Comparison of ENCODE assay signal across 34 cellular contexts in the genomic region with DNA sequence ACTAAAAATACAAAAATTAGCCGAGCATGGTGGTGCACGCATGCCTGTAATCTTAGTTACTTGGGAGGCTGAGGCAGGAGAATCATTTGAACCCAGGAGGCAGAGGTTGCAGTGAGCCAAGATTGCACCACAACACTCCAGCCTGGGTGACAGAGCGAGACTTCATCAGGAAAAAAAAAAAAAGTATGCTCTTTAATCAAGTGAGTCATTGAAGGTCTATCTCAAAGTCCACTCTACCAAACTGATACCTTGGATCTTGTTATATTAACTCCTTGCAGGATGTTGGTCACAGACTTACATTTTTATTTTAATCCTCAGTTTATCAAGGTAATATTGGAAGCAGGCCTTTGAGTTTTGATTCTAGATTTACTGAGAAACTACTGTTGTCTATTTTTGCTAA.
"Had no signal": no experiment of that assay in that cellular context is flagged by ENCODE, and none has a peak within 500 bp of the region (broad histone marks: within the 10 kb centered on the region; RNA-seq: fewer than 3 reads in every experiment).

No MANE protein-coding gene starts in this region.

- H3K9me3 ChIP-seq: esophagus muscularis mucosa, gastrocnemius medialis had no signal

- H3K9me3 Mint-ChIP-seq: activated B cell treated with CpG ODN at 0.5 μM for 24 hours; activated CD8-positive, alpha-beta T cell treated with anti-CD3 and anti-CD28 coated beads for 36 hours; activated naive CD4-positive, alpha-beta T cell treated with anti-CD3 and anti-CD28 coated beads for 36 hours; activated naive CD4-positive, alpha-beta T cell treated with anti-CD3 and anti-CD28 coated beads, Interleukin-2, amount 50 U/mL, for 72 hours; activated naive CD8-positive, alpha-beta T cell treated with anti-CD3 and anti-CD28 coated beads, Interleukin-2, amount 10 ng/mL, durations not matched to agents 7 days and 5 days; activated T-helper 1 cell treated with anti-CD3 and anti-CD28 coated beads, Interleukin-12 subunit alpha, Interleukin-12 subunit beta, Interleukin-2, Interleukin-4 antibody, amounts not matched to agents 30 ng/mL and 10 ng/mL and 1 ng/mL, durations not matched to agents 14 hours and 24 hours and 36 hours; activated T-helper 2 cell treated with anti-CD3 and anti-CD28 coated beads, Interferon-gamma antibody, Interleukin-2, Interleukin-4, amounts not matched to agents 10 μg/mL and 5 μg/mL and 100 μg/mL, durations not matched to agents 14 hours and 24 hours and 36 hours; effector memory CD8-positive, alpha-beta T cell; T-helper 2 cell treated with Interferon-gamma antibody and Interleukin-4, amounts not matched to agents 5 μg/mL and 100 μg/mL, for 36 hours had no signal

- H3K4me3 ChIP-seq: esophagus muscularis mucosa, gastrocnemius medialis, heart left ventricle had no signal

- H3K27ac Mint-ChIP-seq: activated B cell treated with CpG ODN at 0.5 μM for 24 hours; activated CD8-positive, alpha-beta T cell treated with anti-CD3 and anti-CD28 coated beads for 36 hours; activated naive CD4-positive, alpha-beta T cell treated with anti-CD3 and anti-CD28 coated beads for 36 hours; activated naive CD4-positive, alpha-beta T cell treated with anti-CD3 and anti-CD28 coated beads, Interleukin-2, amount 50 U/mL, for 72 hours; activated naive CD8-positive, alpha-beta T cell treated with anti-CD3 and anti-CD28 coated beads, Interleukin-2, amount 10 ng/mL, durations not matched to agents 7 days and 5 days; activated T-helper 1 cell treated with anti-CD3 and anti-CD28 coated beads, Interleukin-12 subunit alpha, Interleukin-12 subunit beta, Interleukin-2, Interleukin-4 antibody, amounts not matched to agents 30 ng/mL and 10 ng/mL and 1 ng/mL, durations not matched to agents 14 hours and 24 hours and 36 hours; activated T-helper 2 cell treated with anti-CD3 and anti-CD28 coated beads, Interferon-gamma antibody, Interleukin-2, Interleukin-4, amounts not matched to agents 10 μg/mL and 5 μg/mL and 100 μg/mL, durations not matched to agents 14 hours and 24 hours and 36 hours; effector memory CD8-positive, alpha-beta T cell; T-helper 17 cell; T-helper 2 cell treated with Interferon-gamma antibody and Interleukin-4, amounts not matched to agents 5 μg/mL and 100 μg/mL, for 36 hours had no signal

- FAIRE-seq: astrocyte, colon had no signal

- H3K27me3 ChIP-seq: esophagus muscularis mucosa, foreskin keratinocyte, gastrocnemius medialis, heart left ventricle had no signal

- H3K36me3 Mint-ChIP-seq: activated naive CD4-positive, alpha-beta T cell treated with anti-CD3 and anti-CD28 coated beads, Interleukin-2, amount 50 U/mL, for 72 hours; activated naive CD8-positive, alpha-beta T cell treated with anti-CD3 and anti-CD28 coated beads, Interleukin-2, amount 10 ng/mL, durations not matched to agents 7 days and 5 days had no signal

- H3K27me3 Mint-ChIP-seq: activated B cell treated with CpG ODN at 0.5 μM for 24 hours; activated CD8-positive, alpha-beta T cell treated with anti-CD3 and anti-CD28 coated beads for 36 hours; activated naive CD8-positive, alpha-beta T cell treated with anti-CD3 and anti-CD28 coated beads, Interleukin-2, amount 10 ng/mL, durations not matched to agents 7 days and 5 days; effector memory CD8-positive, alpha-beta T cell; T-helper 17 cell had no signal

- DNase-seq: activated B cell treated with CpG ODN at 0.5 μM for 24 hours; activated CD4-positive, alpha-beta T cell treated with anti-CD3 and anti-CD28 coated beads for 48 hours; activated CD4-positive, alpha-beta T cell treated with anti-CD3 and anti-CD28 coated beads, Interleukin-2, amount 50 U/mL, for 1 hour; activated CD4-positive, alpha-beta T cell treated with anti-CD3 and anti-CD28 coated beads, Interleukin-2, amount 50 U/mL, for 48 hours; activated CD8-positive, alpha-beta memory T cell treated with anti-CD3 and anti-CD28 coated beads for 24 hours; activated CD8-positive, alpha-beta T cell treated with anti-CD3 and anti-CD28 coated beads for 36 hours; activated effector memory CD4-positive, alpha-beta T cell treated with anti-CD3 and anti-CD28 coated beads, Interleukin-2, amount 50 U/mL, for 16 hours; activated naive CD4-positive, alpha-beta T cell treated with anti-CD3 and anti-CD28 coated beads for 36 hours; activated naive CD8-positive, alpha-beta T cell treated with anti-CD3 and anti-CD28 coated beads, Interleukin-2, amount 10 ng/mL, durations not matched to agents 7 days and 5 days; activated T-cell treated with anti-CD3 and anti-CD28 coated beads, Interleukin-2, amount 50 U/mL, for 48 hours; amniotic stem cell; anterior cingulate cortex; caudate nucleus; cortex of kidney; dermis blood vessel endothelial cell; effector CD4-positive, alpha-beta T cell; effector memory CD8-positive, alpha-beta T cell; erythroblast; foreskin keratinocyte; gastrocnemius medialis; glutamatergic neuron; heart left ventricle; T-helper 1 cell; T-helper 17 cell; T1000; WERI-Rb-1 had no signal

- H3K36me3 ChIP-seq: esophagus muscularis mucosa, gastrocnemius medialis, heart left ventricle, WERI-Rb-1 had no signal

- H3K4me1 ChIP-seq: foreskin keratinocyte, gastrocnemius medialis, heart left ventricle had no signal

- H3K4me3 Mint-ChIP-seq: activated B cell treated with CpG ODN at 0.5 μM for 24 hours; activated CD8-positive, alpha-beta T cell treated with anti-CD3 and anti-CD28 coated beads for 36 hours; activated naive CD4-positive, alpha-beta T cell treated with anti-CD3 and anti-CD28 coated beads for 36 hours; activated naive CD8-positive, alpha-beta T cell treated with anti-CD3 and anti-CD28 coated beads, Interleukin-2, amount 10 ng/mL, durations not matched to agents 7 days and 5 days; activated T-helper 1 cell treated with anti-CD3 and anti-CD28 coated beads, Interleukin-12 subunit alpha, Interleukin-12 subunit beta, Interleukin-2, Interleukin-4 antibody, amounts not matched to agents 30 ng/mL and 10 ng/mL and 1 ng/mL, durations not matched to agents 14 hours and 24 hours and 36 hours; effector memory CD8-positive, alpha-beta T cell; T-helper 17 cell; T-helper 2 cell treated with Interferon-gamma antibody and Interleukin-4, amounts not matched to agents 5 μg/mL and 100 μg/mL, for 36 hours had no signal

- H3K4me1 Mint-ChIP-seq: activated B cell treated with CpG ODN at 0.5 μM for 24 hours; activated naive CD8-positive, alpha-beta T cell treated with anti-CD3 and anti-CD28 coated beads, Interleukin-2, amount 10 ng/mL, durations not matched to agents 7 days and 5 days; T-helper 17 cell had no signal

- H3K27ac ChIP-seq: esophagus muscularis mucosa, foreskin keratinocyte, gastrocnemius medialis, heart left ventricle, WERI-Rb-1 had no signal

- ATAC-seq: activated CD4-positive, CD25-positive, alpha-beta regulatory T cell treated with anti-CD3 and anti-CD28 coated beads, Interleukin-2, amount 50 U/mL, for 24 hours; activated CD8-positive, alpha-beta T cell treated with anti-CD3 and anti-CD28 coated beads for 36 hours; activated naive CD4-positive, alpha-beta T cell treated with anti-CD3 and anti-CD28 coated beads, Interleukin-2, amount 50 U/mL, for 72 hours; effector memory CD8-positive, alpha-beta T cell; foreskin keratinocyte; gastrocnemius medialis; heart left ventricle; T-helper 17 cell had no signal
